20 cellular contexts compared by ENCODE assay signal in genomic region chr4:92035666-92036065, GRCh38.
"Had no signal": no experiment of that assay in that cellular context is flagged by ENCODE, and none has a peak within 500 bp of the region (broad histone marks: within the 10 kb centered on the region; RNA-seq: fewer than 3 reads in every experiment).

No MANE protein-coding gene starts in this region.

- H3K9me3 Mint-ChIP-seq: activated CD4-positive, alpha-beta T cell treated with anti-CD3 and anti-CD28 coated beads, Interleukin-2, amount 10 ng/mL, durations not matched to agents 24 days and 14 days had no signal

- H3K4me3 Mint-ChIP-seq: activated CD4-positive, alpha-beta T cell treated with anti-CD3 and anti-CD28 coated beads, Interleukin-2, amount 10 ng/mL, durations not matched to agents 24 days and 14 days; activated CD8-positive, alpha-beta T cell treated with anti-CD3 and anti-CD28 coated beads, Interleukin-2, amount 10 ng/mL, durations not matched to agents 7 days and 5 days; activated naive CD8-positive, alpha-beta T cell treated with anti-CD3 and anti-CD28 coated beads, Interleukin-2, amount 50 U/mL, for 24 hours; activated T-helper 1 cell treated with anti-CD3 and anti-CD28 coated beads, Interleukin-12 subunit alpha, Interleukin-12 subunit beta, Interleukin-2, Interleukin-4 antibody, amounts not matched to agents 30 ng/mL and 10 ng/mL and 1 ng/mL, durations not matched to agents 14 hours and 24 hours and 36 hours; endodermal cell; naive B cell; stimulated activated naive CD8-positive, alpha-beta T cell treated with anti-CD3 and anti-CD28 coated beads, Interleukin-15, Interleukin-2, amounts not matched to agents 100 ng/mL and 50 ng/mL, for 24 hours had no signal

- ATAC-seq: activated CD8-positive, alpha-beta T cell treated with anti-CD3 and anti-CD28 coated beads, Interleukin-2, amount 10 ng/mL, durations not matched to agents 7 days and 5 days; activated naive CD8-positive, alpha-beta T cell treated with anti-CD3 and anti-CD28 coated beads, Interleukin-2, amount 50 U/mL, for 24 hours; gastroesophageal sphincter; lower lobe of right lung; right cardiac atrium; upper lobe of right lung had no signal

- H3K27ac Mint-ChIP-seq: activated CD4-positive, alpha-beta T cell treated with anti-CD3 and anti-CD28 coated beads, Interleukin-2, amount 10 ng/mL, durations not matched to agents 24 days and 14 days; activated CD8-positive, alpha-beta T cell treated with anti-CD3 and anti-CD28 coated beads, Interleukin-2, amount 10 ng/mL, durations not matched to agents 7 days and 5 days; activated naive CD8-positive, alpha-beta T cell treated with anti-CD3 and anti-CD28 coated beads, Interleukin-2, amount 50 U/mL, for 24 hours; activated T-helper 1 cell treated with anti-CD3 and anti-CD28 coated beads, Interleukin-12 subunit alpha, Interleukin-12 subunit beta, Interleukin-2, Interleukin-4 antibody, amounts not matched to agents 30 ng/mL and 10 ng/mL and 1 ng/mL, durations not matched to agents 14 hours and 24 hours and 36 hours; endodermal cell; stimulated activated naive CD8-positive, alpha-beta T cell treated with anti-CD3 and anti-CD28 coated beads, Interleukin-15, Interleukin-2, amounts not matched to agents 100 ng/mL and 50 ng/mL, for 24 hours had no signal

- H3K4me1 Mint-ChIP-seq: activated CD4-positive, alpha-beta T cell treated with anti-CD3 and anti-CD28 coated beads, Interleukin-2, amount 10 ng/mL, durations not matched to agents 24 days and 14 days; activated naive CD8-positive, alpha-beta T cell treated with anti-CD3 and anti-CD28 coated beads, Interleukin-2, amount 50 U/mL, for 24 hours; naive B cell had no signal

- DNase-seq: activated CD4-positive, alpha-beta T cell treated with anti-CD3 and anti-CD28 coated beads, Interleukin-2, amount 10 ng/mL, durations not matched to agents 24 days and 14 days; activated CD8-positive, alpha-beta T cell treated with anti-CD3 and anti-CD28 coated beads, Interleukin-2, amount 10 ng/mL, durations not matched to agents 7 days and 5 days; activated gamma-delta T cell; activated naive CD4-positive, alpha-beta T cell treated with anti-CD3 and anti-CD28 coated beads, Interleukin-2, amount 50 U/mL, for 16 hours; activated naive CD8-positive, alpha-beta T cell treated with anti-CD3 and anti-CD28 coated beads, Interleukin-2, amount 50 U/mL, for 24 hours; cortex of kidney; endodermal cell; head of caudate nucleus; lower lobe of right lung; naive B cell; nucleus accumbens; right cardiac atrium; stimulated activated CD4-positive, alpha-beta T cell treated with anti-CD3 and anti-CD28 coated beads, Interleukin-4, amount 100 ng/mL, for 4 hours; substantia nigra; thyroid gland; upper lobe of right lung had no signal

- H3K27me3 Mint-ChIP-seq: activated CD4-positive, alpha-beta T cell treated with anti-CD3 and anti-CD28 coated beads, Interleukin-2, amount 10 ng/mL, durations not matched to agents 24 days and 14 days; activated naive CD8-positive, alpha-beta T cell treated with anti-CD3 and anti-CD28 coated beads, Interleukin-2, amount 50 U/mL, for 24 hours; naive B cell; stimulated activated naive CD8-positive, alpha-beta T cell treated with anti-CD3 and anti-CD28 coated beads, Interleukin-15, Interleukin-2, amounts not matched to agents 100 ng/mL and 50 ng/mL, for 24 hours had no signal

- H3K36me3 Mint-ChIP-seq: naive B cell had no signal

- H3K4me3 ChIP-seq: gastroesophageal sphincter, lower lobe of right lung, thyroid gland, upper lobe of right lung had no signal

- FAIRE-seq: keratinocyte had no signal
